In the genomic region with DNA sequence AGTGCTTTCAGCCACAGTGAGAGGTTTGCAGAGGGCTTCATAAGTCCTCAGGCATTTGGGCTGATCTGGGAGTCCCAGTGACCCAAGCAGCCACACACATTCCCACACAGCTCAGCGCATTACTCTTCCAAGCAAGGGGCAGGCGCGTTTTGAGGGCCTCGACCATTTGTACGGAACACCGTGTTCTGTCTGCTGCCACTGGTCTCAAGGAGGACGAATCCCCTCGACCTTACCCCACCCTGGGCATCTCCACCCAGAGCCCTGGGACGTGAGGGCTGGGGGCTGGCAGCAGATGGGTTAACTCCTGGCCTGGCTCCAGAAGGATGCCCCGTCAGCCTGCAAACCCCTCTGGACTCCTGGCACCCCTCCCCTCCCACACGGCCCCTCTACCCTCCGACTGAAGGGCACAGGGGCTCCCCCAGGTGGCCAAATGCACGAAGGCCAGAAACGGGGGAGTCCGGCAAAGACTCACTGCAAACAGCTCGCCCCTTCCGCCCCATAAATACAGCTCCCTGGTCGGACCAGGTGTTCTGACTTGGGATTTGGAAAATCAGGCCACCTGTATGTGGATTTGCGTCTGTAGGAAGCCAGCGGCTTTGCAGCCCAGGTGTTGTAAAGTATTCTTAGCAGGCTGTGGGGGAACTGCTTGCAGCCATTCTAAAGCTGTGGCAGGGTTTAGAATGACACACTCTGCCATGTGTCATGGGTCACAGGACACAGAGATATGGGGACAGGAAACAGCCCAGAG, we compare ENCODE assay signal across 8 cellular contexts. TPM values are rescaled to one million over a fixed set of nuclear protein-coding genes. Genes with fewer than 3 reads are reported as not detected.
DNase-seq lines count a peak whose midpoint lies in the region; ATAC-seq and TF ChIP-seq lines count a peak whose summit lies in the region.

No MANE protein-coding gene starts in this region.

- H3K36me3 ChIP-seq in neutrophil (no peaks in the 10 kb centered on the region), thyroid gland (no peaks in the 10 kb centered on the region)

- H3K4me1 ChIP-seq in neutrophil (ENCODE audit: control insufficient read depth in 1 of 2, insufficient read depth in 1 of 2, low read depth in 1 of 2, low read length in 1 of 2) (peaks cover 27 to 33% of the 10 kb centered on the region in 2 experiments), thyroid gland (peaks cover 32 to 53% of the 10 kb centered on the region in 2 donors)

- H3K27ac ChIP-seq in neutrophil (no peak overlapping the region), thyroid gland (peak overlapping the region; percentile 81 to 94 (median 94))

- ATAC-seq in GM18505 (IDR thresholded peaks at IDR 0.05; ENCODE audit: unreplicated experiment) (peak; percentile 30), HG03442 (IDR thresholded peaks at IDR 0.05; ENCODE audit: unreplicated experiment) (peak; percentile 24)

- intact Hi-C loops in thyroid gland (cut with DNase I): loop anchor here (2.0 kb wide), 1 partner anchor 62 kb away; no protein-coding TSS in a partner anchor

- no peaks in the 10 kb centered on the region for H3K27me3 ChIP-seq in neutrophil
- no peaks in the 10 kb centered on the region for H3K27me3 ChIP-seq in thyroid gland

- TF ChIP-seq CTCF in fibroblast of villous mesenchyme (IDR thresholded peaks at IDR 0.05; ENCODE audit: insufficient read depth, low read depth, low read length) (peak; percentile 87), neutrophil (IDR thresholded peaks at IDR 0.05) (peak; percentile 74), thyroid gland (IDR thresholded peaks at IDR 0.05) (peak; percentile 60 to 91 (median 84))

- DNase-seq in AG08396 (ENCODE audit: low spot score) (peak; percentile 67), OCI-M1 (lab: John Stamatoyannopoulos, UW) (peak; percentile 81), activated T-helper 1 cell treated with Interleukin-2 at 50 U/mL for 16 hours (ENCODE audit: low read depth) (peak; percentile 13), fibroblast of villous mesenchyme (ENCODE audit: low read depth) (peak; percentile 60), thyroid gland (peak; percentile 76 to 79)

- TF ChIP-seq POLR2A in GM18505 (IDR thresholded peaks at IDR 0.05; ENCODE audit: borderline replicate concordance, extremely low read depth, insufficient read depth, insufficient read length): peak; percentile 54
- no peak for TF ChIP-seq POLR2A in thyroid gland (IDR thresholded peaks at IDR 0.05)

- no peak overlapping the region for H3K4me3 ChIP-seq in fibroblast of villous mesenchyme (ENCODE audit: low read depth, low read length)
- H3K4me3 ChIP-seq in neutrophil (ENCODE audit: low read depth in 1 of 2, low read length in 1 of 2): no peak overlapping the region
- H3K4me3 ChIP-seq in thyroid gland (replicated peaks in 1 of 3): no peak overlapping the region

- H3K9me3 ChIP-seq in neutrophil (no peaks in the 10 kb centered on the region), thyroid gland (no peaks in the 10 kb centered on the region)

- 7 to 15% methylated on average over 4 to 15 of the region's 20 CpGs for WGBS in thyroid gland, 2 donors

RNA-seq across cellular contexts. Expression of a gene that starts 33.6 kb away (rescaled TPM):
- 598 and 694 TPM in 2 replicates for total RNA-seq in fibroblast of villous mesenchyme
- total RNA-seq in thyroid gland: 1,000 to 10,000 TPM in 3 of 4 donors, 100 to 1,000 TPM in 1; 631 to 1,160 (median 1,099) TPM

Comparison
In these comparisons a context has a peak if more than half of its experiments do, and no peak if none do; other contexts are left out.
1. DNase-seq: peak in every context shown above with its lines; median percentile 81 in OCI-M1; 78 in thyroid gland; 67 in AG08396; 60 in fibroblast of villous mesenchyme; 13 in activated T-helper 1 cell treated with Interleukin-2 at 50 U/mL for 16 hours.